In the genomic region with DNA sequence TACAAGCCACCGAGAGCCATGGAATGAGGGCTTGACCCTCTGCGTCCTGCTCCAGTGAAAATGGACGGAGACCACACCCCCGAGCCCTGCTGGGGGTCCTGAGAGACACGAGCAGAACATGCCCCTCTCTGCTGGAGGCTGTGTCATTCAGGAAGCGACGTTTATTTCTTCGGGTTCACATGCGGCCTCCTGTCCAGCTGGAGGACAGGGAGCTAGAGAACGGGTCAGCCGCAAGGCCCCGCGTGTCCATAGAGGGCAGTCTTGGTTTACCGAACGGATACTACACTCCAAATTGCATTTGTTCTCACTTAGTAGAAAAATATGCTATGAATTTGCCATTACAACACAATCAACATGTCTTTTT, we compare ENCODE assay signal across 8 cellular contexts. TPM values are rescaled to one million over a fixed set of nuclear protein-coding genes. Genes with fewer than 3 reads are reported as not detected.
DNase-seq lines count a peak whose midpoint lies in the region; ATAC-seq and TF ChIP-seq lines count a peak whose summit lies in the region.

No MANE protein-coding gene starts in this region.

- TF ChIP-seq CTCF in BE2C (IDR thresholded peaks at IDR 0.05; ENCODE audit: low read depth, low read length) (peak; percentile 79), breast epithelium (IDR thresholded peaks at IDR 0.05) (peak in 2 of 3 donors; percentile 19 to 41)

- H3K27ac ChIP-seq in breast epithelium = no peak overlapping the region

- DNase-seq in BE2C (peak; percentile 41), RPMI8226 (peak; percentile 58), breast epithelium (ENCODE audit: low spot score in 2 of 2) (peak; percentile 27 to 58), iris pigment epithelial cell (ENCODE audit: low read depth) (peak; percentile 78), NCI-H1694 treated with DMSO at 0.1 percent for 48 hours (lab: John Stamatoyannopoulos, UW) (no peak)
- peak; percentile 28 for DNase-seq in stimulated activated naive CD4-positive, alpha-beta T cell treated with Interleukin-2 at 50 U/mL for 16 hours (lab: John Stamatoyannopoulos, UW)

- H3K9me3 ChIP-seq in BE2C (no peaks in the 10 kb centered on the region), breast epithelium (peaks cover 0 to 5% of the 10 kb centered on the region in 2 donors)

- H3K27me3 ChIP-seq in BE2C (peaks cover 52% of the 10 kb centered on the region), breast epithelium (no peaks in the 10 kb centered on the region)

- intact Hi-C loops in breast epithelium (cut with DNase I; ENCODE audit: low total_unique reads) = loop anchor here (5.0 kb wide), 1 partner anchor 584 kb away; no protein-coding TSS in a partner anchor

- peak; percentile 54 for ATAC-seq in GM19023 (IDR thresholded peaks at IDR 0.05; ENCODE audit: unreplicated experiment)
- no peak for ATAC-seq in GM18505 (IDR thresholded peaks at IDR 0.05; ENCODE audit: unreplicated experiment)

- H3K36me3 ChIP-seq in BE2C (no peaks in the 10 kb centered on the region), breast epithelium (no peaks in the 10 kb centered on the region)

- H3K4me1 ChIP-seq in BE2C = no peaks in the 10 kb centered on the region
- H3K4me1 ChIP-seq in breast epithelium = no peaks in the 10 kb centered on the region

- no peak for TF ChIP-seq POLR2A in breast epithelium (IDR thresholded peaks at IDR 0.05)
- TF ChIP-seq POLR2A in GM18505 (IDR thresholded peaks at IDR 0.05; ENCODE audit: borderline replicate concordance, extremely low read depth, insufficient read depth, insufficient read length) = no peak

- H3K4me3 ChIP-seq in BE2C (ENCODE audit: low read depth, low read length) = no peak overlapping the region
- peak overlapping the region in 1 of 3 donors; percentile 33 for H3K4me3 ChIP-seq in breast epithelium

RNA-seq across cellular contexts. Expression of gene MRPL36, which starts 36.1 kb away (rescaled TPM):
- polyA plus RNA-seq in BE2C (2012; ENCODE audit: insufficient read depth, insufficient read length, low read depth) = 180 TPM
- 10 to 100 TPM; 33.5 to 46.2 (median 41.6) TPM for total RNA-seq in breast epithelium

RNA-seq across cellular contexts. Expression of gene NDUFS6, which starts 37.7 kb away (rescaled TPM):
- polyA plus RNA-seq in BE2C (2012; ENCODE audit: insufficient read depth, insufficient read length, low read depth) = 497 TPM
- 10 to 100 TPM; 37.9 to 68.8 (median 48.0) TPM for total RNA-seq in breast epithelium
